Comparison of ENCODE assay signal across 8 cellular contexts in genomic region chr5:1524481-1524798, GRCh38. TPM values are rescaled to one million over a fixed set of nuclear protein-coding genes. Genes with fewer than 3 reads are reported as not detected.
A peak's percentile ranks its signal among the peaks of the same experiment; 100 is the strongest.
DNase-seq lines count a peak whose midpoint lies in the region; ATAC-seq and TF ChIP-seq lines count a peak whose summit lies in the region.

No MANE protein-coding gene starts in this region.

- peak; percentile 2; the same call in 2 of the 3 replicates for ATAC-seq in SK-N-SH treated with all-trans-retinoic acid at 6 μM for 48 hours
- ATAC-seq in HG02981 (IDR thresholded peaks at IDR 0.05; ENCODE audit: unreplicated experiment): no peak

- H3K4me3 ChIP-seq in GM06990 (replicated peaks; ENCODE audit: low read depth, low read length) (peak overlapping the region; percentile 85), fibroblast of the aortic adventitia (ENCODE audit: low read depth, low read length) (peak overlapping the region; percentile 81), prostate gland (peak overlapping the region; percentile 67 to 74)

- 74% methylated on average over 13 of the region's 13 CpGs for WGBS in prostate gland

- H3K27me3 ChIP-seq in GM06990 (replicated peaks; ENCODE audit: control insufficient read depth, insufficient read depth, low read length) (no peaks in the 10 kb centered on the region), prostate gland (replicated peaks; ENCODE audit: insufficient read depth) (no peaks in the 10 kb centered on the region)

- intact Hi-C loops in prostate gland (cut with DNase I): no loop called here

- H3K9me3 ChIP-seq in prostate gland: no peaks in the 10 kb centered on the region

- TF ChIP-seq POLR2A in prostate gland (IDR thresholded peaks at IDR 0.05): no peak
- no peak for TF ChIP-seq POLR2A in erythroblast (IDR thresholded peaks at IDR 0.05; ENCODE audit: low read length)

- DNase-seq in GM06990 (ENCODE audit: extremely low read depth, insufficient read length): no peak
- DNase-seq in fibroblast of the aortic adventitia (ENCODE audit: low read depth): no peak
- DNase-seq in prostate gland (ENCODE audit: low spot score): no peak
- no peak for DNase-seq in erythroblast (lab: John Stamatoyannopoulos, UW)
- no peak for DNase-seq in stimulated activated CD4-positive, alpha-beta T cell treated with anti-CD3 and anti-CD28 coated beads, Interleukin-4, amount 100 ng/mL, for 1 hour
- no peak for DNase-seq in KG1 (lab: John Stamatoyannopoulos, UW)

- H3K27ac ChIP-seq in prostate gland: peak overlapping the region; percentile 66 to 69

- peaks cover 8% of the 10 kb centered on the region for H3K4me1 ChIP-seq in prostate gland (replicated peaks)

- TF ChIP-seq CTCF in GM06990 (IDR thresholded peaks at IDR 0.05; ENCODE audit: insufficient read depth, low read length, poor library complexity, severe bottlenecking) (no peak), fibroblast of the aortic adventitia (IDR thresholded peaks at IDR 0.05; ENCODE audit: insufficient read depth, low read length) (no peak), prostate gland (IDR thresholded peaks at IDR 0.05) (no peak)

- H3K36me3 ChIP-seq in GM06990 (ENCODE audit: control insufficient read depth, insufficient read depth, low read length): peaks cover 12% of the 10 kb centered on the region
- H3K36me3 ChIP-seq in prostate gland: no peaks in the 10 kb centered on the region

TF ChIP-seq in SK-N-SH treated with all-trans-retinoic acid at 6 μM for 48 hours, 23 proteins besides CTCF, POLR2A, EP300 and RAD21:
- TF ChIP-seq ARNTL (CRISPR knock-in tag; IDR thresholded peaks at IDR 0.05; ENCODE audit: borderline replicate concordance, low read depth) (no peak), ESRRG (CRISPR knock-in tag; IDR thresholded peaks at IDR 0.05) (no peak), RARB (CRISPR knock-in tag; IDR thresholded peaks at IDR 0.05) (no peak), SNAI2 (CRISPR knock-in tag; IDR thresholded peaks at IDR 0.05) (no peak), TOX (CRISPR knock-in tag; IDR thresholded peaks at IDR 0.05; ENCODE audit: borderline replicate concordance) (no peak), TCF4 (CRISPR knock-in tag; IDR thresholded peaks at IDR 0.05; ENCODE audit: borderline replicate concordance) (no peak), PPARA (CRISPR knock-in tag; IDR thresholded peaks at IDR 0.05; ENCODE audit: borderline replicate concordance) (no peak), OSR1 (CRISPR knock-in tag; IDR thresholded peaks at IDR 0.05) (no peak), ISL1 (CRISPR knock-in tag; IDR thresholded peaks at IDR 0.05) (no peak), GLIS3 (CRISPR knock-in tag; IDR thresholded peaks at IDR 0.05) (no peak), ZNF70 (CRISPR knock-in tag; IDR thresholded peaks at IDR 0.05) (no peak), ZNF565 (CRISPR knock-in tag; conservative IDR thresholded peaks at IDR 0.05; ENCODE audit: low read depth) (no peak), ZFP3 (CRISPR knock-in tag; IDR thresholded peaks at IDR 0.05) (no peak), ZNF8 (CRISPR knock-in tag; IDR thresholded peaks at IDR 0.05) (no peak), CREB5 (CRISPR knock-in tag; IDR thresholded peaks at IDR 0.05; ENCODE audit: low read depth) (no peak)
- TF ChIP-seq, protein P1, sequence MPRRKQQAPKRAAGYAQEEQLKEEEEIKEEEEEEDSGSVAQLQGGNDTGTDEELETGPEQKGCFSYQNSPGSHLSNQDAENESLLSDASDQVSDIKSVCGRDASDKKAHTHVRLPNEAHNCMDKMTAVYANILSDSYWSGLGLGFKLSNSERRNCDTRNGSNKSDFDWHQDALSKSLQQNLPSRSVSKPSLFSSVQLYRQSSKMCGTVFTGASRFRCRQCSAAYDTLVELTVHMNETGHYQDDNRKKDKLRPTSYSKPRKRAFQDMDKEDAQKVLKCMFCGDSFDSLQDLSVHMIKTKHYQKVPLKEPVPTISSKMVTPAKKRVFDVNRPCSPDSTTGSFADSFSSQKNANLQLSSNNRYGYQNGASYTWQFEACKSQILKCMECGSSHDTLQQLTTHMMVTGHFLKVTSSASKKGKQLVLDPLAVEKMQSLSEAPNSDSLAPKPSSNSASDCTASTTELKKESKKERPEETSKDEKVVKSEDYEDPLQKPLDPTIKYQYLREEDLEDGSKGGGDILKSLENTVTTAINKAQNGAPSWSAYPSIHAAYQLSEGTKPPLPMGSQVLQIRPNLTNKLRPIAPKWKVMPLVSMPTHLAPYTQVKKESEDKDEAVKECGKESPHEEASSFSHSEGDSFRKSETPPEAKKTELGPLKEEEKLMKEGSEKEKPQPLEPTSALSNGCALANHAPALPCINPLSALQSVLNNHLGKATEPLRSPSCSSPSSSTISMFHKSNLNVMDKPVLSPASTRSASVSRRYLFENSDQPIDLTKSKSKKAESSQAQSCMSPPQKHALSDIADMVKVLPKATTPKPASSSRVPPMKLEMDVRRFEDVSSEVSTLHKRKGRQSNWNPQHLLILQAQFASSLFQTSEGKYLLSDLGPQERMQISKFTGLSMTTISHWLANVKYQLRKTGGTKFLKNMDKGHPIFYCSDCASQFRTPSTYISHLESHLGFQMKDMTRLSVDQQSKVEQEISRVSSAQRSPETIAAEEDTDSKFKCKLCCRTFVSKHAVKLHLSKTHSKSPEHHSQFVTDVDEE (CRISPR knock-in tag; IDR thresholded peaks at IDR 0.05): no peak
- TF ChIP-seq, protein P2, sequence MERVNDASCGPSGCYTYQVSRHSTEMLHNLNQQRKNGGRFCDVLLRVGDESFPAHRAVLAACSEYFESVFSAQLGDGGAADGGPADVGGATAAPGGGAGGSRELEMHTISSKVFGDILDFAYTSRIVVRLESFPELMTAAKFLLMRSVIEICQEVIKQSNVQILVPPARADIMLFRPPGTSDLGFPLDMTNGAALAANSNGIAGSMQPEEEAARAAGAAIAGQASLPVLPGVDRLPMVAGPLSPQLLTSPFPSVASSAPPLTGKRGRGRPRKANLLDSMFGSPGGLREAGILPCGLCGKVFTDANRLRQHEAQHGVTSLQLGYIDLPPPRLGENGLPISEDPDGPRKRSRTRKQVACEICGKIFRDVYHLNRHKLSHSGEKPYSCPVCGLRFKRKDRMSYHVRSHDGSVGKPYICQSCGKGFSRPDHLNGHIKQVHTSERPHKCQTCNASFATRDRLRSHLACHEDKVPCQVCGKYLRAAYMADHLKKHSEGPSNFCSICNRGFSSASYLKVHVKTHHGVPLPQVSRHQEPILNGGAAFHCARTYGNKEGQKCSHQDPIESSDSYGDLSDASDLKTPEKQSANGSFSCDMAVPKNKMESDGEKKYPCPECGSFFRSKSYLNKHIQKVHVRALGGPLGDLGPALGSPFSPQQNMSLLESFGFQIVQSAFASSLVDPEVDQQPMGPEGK (CRISPR knock-in tag; IDR thresholded peaks at IDR 0.05; ENCODE audit: borderline replicate concordance): no peak
- TF ChIP-seq, protein P3, sequence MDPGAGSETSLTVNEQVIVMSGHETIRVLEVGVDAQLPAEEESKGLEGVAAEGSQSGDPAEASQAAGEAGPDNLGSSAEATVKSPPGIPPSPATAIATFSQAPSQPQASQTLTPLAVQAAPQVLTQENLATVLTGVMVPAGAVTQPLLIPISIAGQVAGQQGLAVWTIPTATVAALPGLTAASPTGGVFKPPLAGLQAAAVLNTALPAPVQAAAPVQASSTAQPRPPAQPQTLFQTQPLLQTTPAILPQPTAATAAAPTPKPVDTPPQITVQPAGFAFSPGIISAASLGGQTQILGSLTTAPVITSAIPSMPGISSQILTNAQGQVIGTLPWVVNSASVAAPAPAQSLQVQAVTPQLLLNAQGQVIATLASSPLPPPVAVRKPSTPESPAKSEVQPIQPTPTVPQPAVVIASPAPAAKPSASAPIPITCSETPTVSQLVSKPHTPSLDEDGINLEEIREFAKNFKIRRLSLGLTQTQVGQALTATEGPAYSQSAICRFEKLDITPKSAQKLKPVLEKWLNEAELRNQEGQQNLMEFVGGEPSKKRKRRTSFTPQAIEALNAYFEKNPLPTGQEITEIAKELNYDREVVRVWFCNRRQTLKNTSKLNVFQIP (CRISPR knock-in tag; IDR thresholded peaks at IDR 0.05; ENCODE audit: borderline replicate concordance, low read depth): no peak
- TF ChIP-seq, protein P4, sequence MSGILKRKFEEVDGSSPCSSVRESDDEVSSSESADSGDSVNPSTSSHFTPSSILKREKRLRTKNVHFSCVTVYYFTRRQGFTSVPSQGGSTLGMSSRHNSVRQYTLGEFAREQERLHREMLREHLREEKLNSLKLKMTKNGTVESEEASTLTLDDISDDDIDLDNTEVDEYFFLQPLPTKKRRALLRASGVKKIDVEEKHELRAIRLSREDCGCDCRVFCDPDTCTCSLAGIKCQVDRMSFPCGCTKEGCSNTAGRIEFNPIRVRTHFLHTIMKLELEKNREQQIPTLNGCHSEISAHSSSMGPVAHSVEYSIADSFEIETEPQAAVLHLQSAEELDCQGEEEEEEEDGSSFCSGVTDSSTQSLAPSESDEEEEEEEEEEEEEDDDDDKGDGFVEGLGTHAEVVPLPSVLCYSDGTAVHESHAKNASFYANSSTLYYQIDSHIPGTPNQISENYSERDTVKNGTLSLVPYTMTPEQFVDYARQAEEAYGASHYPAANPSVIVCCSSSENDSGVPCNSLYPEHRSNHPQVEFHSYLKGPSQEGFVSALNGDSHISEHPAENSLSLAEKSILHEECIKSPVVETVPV (CRISPR knock-in tag; IDR thresholded peaks at IDR 0.05): no peak

RNA-seq across cellular contexts. Expression of gene LPCAT1, which starts 0.7 kb away (rescaled TPM):
- 41.3 and 56.0 TPM in 2 replicates for total RNA-seq in fibroblast of the aortic adventitia (ENCODE audit: low replicate concordance)
- 10 to 100 TPM; 22.6 to 23.9 TPM for total RNA-seq in prostate gland
